In genomic region chr1:231460614-231461013, GRCh38 we compare ENCODE assay signal across 8 cellular contexts.
DNase-seq lines count a peak whose midpoint lies in the region; ATAC-seq lines count a peak whose summit lies in the region.

No MANE protein-coding gene starts in this region.

- H3K27me3 Mint-ChIP-seq in stimulated activated naive CD8-positive, alpha-beta T cell treated with anti-CD3 and anti-CD28 coated beads, Interleukin-15, Interleukin-2, amounts not matched to agents 100 ng/mL and 50 ng/mL, for 24 hours = peaks cover 81% of the 10 kb centered on the region

- no peaks in the 10 kb centered on the region for H3K36me3 Mint-ChIP-seq in stimulated activated naive CD8-positive, alpha-beta T cell treated with anti-CD3 and anti-CD28 coated beads, Interleukin-15, Interleukin-2, amounts not matched to agents 100 ng/mL and 50 ng/mL, for 24 hours (ENCODE audit: low read depth)

- ATAC-seq in HG02852 (IDR thresholded peaks at IDR 0.05; ENCODE audit: unreplicated experiment) = peak; percentile 69

- H3K9me3 Mint-ChIP-seq in stimulated activated naive CD8-positive, alpha-beta T cell treated with anti-CD3 and anti-CD28 coated beads, Interleukin-15, Interleukin-2, amounts not matched to agents 100 ng/mL and 50 ng/mL, for 24 hours = peaks cover 21% of the 10 kb centered on the region

- H3K4me1 Mint-ChIP-seq in stimulated activated naive CD8-positive, alpha-beta T cell treated with anti-CD3 and anti-CD28 coated beads, Interleukin-15, Interleukin-2, amounts not matched to agents 100 ng/mL and 50 ng/mL, for 24 hours (ENCODE audit: low read depth) = peaks cover 25% of the 10 kb centered on the region

- H3K4me3 Mint-ChIP-seq in stimulated activated naive CD8-positive, alpha-beta T cell treated with anti-CD3 and anti-CD28 coated beads, Interleukin-15, Interleukin-2, amounts not matched to agents 100 ng/mL and 50 ng/mL, for 24 hours = peak overlapping the region; percentile 23

- peak overlapping the region; percentile 84 for H3K27ac Mint-ChIP-seq in stimulated activated naive CD8-positive, alpha-beta T cell treated with anti-CD3 and anti-CD28 coated beads, Interleukin-15, Interleukin-2, amounts not matched to agents 100 ng/mL and 50 ng/mL, for 24 hours

- DNase-seq in GF-D8 (lab: John Stamatoyannopoulos, UW) = peak; percentile 92
- peak; percentile 26 for DNase-seq in T-helper 22 cell (ENCODE audit: low read depth)
- peak; percentile 12 for DNase-seq in effector CD4-positive, alpha-beta T cell
- DNase-seq in NCI-H146 treated with DMSO at 0.1 percent for 48 hours (lab: John Stamatoyannopoulos, UW; ENCODE audit: unreplicated experiment) = no peak
- no peak for DNase-seq in NCI-H1092 (lab: John Stamatoyannopoulos, UW)
- no peak for DNase-seq in middle frontal gyrus (ENCODE audit: extremely low spot score, low spot score)

Comparison
In these comparisons a context has a peak if more than half of its experiments do, and no peak if none do; other contexts are left out.
1. DNase-seq: peak in GF-D8 (single experiment), T-helper 22 cell (single experiment) and effector CD4-positive, alpha-beta T cell (single experiment); none in NCI-H146 treated with DMSO at 0.1 percent for 48 hours (single experiment), NCI-H1092 (single experiment) and middle frontal gyrus (single experiment).